In the genomic region with DNA sequence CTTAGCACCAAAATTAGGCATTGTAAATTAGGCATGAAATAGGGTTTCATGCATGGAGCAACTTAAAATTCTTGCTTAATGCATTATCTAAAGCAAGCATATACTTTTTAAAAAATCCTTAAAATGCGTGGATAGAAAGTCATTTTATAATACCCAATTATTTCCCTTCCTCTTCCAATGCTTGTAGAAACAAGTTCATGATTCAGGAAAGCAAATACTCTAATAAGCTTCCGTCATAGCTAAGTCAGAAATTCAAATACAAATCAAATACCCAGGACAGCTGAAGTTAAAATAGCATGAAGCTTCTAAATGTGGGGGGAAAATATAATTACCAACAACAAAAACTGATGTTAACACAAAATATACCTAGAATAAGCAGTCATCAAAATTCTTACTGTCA, we compare ENCODE assay signal across 30 cellular contexts.
A peak's percentile ranks its signal among the peaks of the same experiment; 100 is the strongest.
DNase-seq lines count a peak whose midpoint lies in the region; ATAC-seq and TF ChIP-seq lines count a peak whose summit lies in the region.
"Had no signal": no experiment of that assay in that cellular context is flagged by ENCODE, and none has a peak within 500 bp of the region (broad histone marks: within the 10 kb centered on the region; RNA-seq: fewer than 3 reads in every experiment).

No MANE protein-coding gene starts in this region.

- H3K27me3 ChIP-seq in left ventricle myocardium inferior (ENCODE audit: low read depth) (no peaks in the 10 kb centered on the region), heart right ventricle (no peaks in the 10 kb centered on the region), esophagus squamous epithelium (no peaks in the 10 kb centered on the region), skeletal muscle tissue (ENCODE audit: control insufficient read depth in 3 of 3, insufficient read depth in 3 of 3, low read length in 3 of 3) (no peaks in the 10 kb centered on the region), HAP-1 (ENCODE audit: low read depth) (no peaks in the 10 kb centered on the region)
- H3K27me3 ChIP-seq: colonic mucosa, MG63, Peyer's patch, thyroid gland had no signal

- H3K36me3 ChIP-seq in left ventricle myocardium inferior (peaks cover 16% of the 10 kb centered on the region), heart right ventricle (peaks cover 0 to 24% (median 5%) of the 10 kb centered on the region in 9 donors), esophagus squamous epithelium (peaks cover 0 to 6% (median 0%) of the 10 kb centered on the region in 3 donors), skeletal muscle tissue (ENCODE audit: control insufficient read depth in 3 of 3, insufficient read depth in 3 of 3, low read length in 3 of 3) (peaks cover 0 to 3% (median 0%) of the 10 kb centered on the region in 3 donors), HAP-1 (replicated peaks) (no peaks in the 10 kb centered on the region)
- H3K36me3 ChIP-seq: colonic mucosa, MG63, Peyer's patch had no signal

- 86% methylated on average over 2 of the region's 2 CpGs for WGBS in heart right ventricle, 2 donors
- WGBS in esophagus squamous epithelium, 2 donors, result 60 to 63% methylated on average over 2 of the region's 2 CpGs

- no peak for ATAC-seq in heart right ventricle
- ATAC-seq: activated CD4-positive, CD25-positive, alpha-beta regulatory T cell treated with anti-CD3 and anti-CD28 coated beads, Interleukin-2, amount 50 U/mL, for 24 hours; HCT116; mucosa of descending colon; stimulated activated naive CD8-positive, alpha-beta T cell treated with anti-CD3 and anti-CD28 coated beads, Interleukin-15, Interleukin-2, amounts not matched to agents 100 U/mL and 50 U/mL, for 24 hours had no signal

- peaks cover 88% of the 10 kb centered on the region for H3K4me1 ChIP-seq in left ventricle myocardium inferior
- peaks cover 8 to 90% (median 70%) of the 10 kb centered on the region in 9 donors for H3K4me1 ChIP-seq in heart right ventricle
- peaks cover 6 to 56% (median 24%) of the 10 kb centered on the region in 3 donors for H3K4me1 ChIP-seq in esophagus squamous epithelium
- H3K4me1 ChIP-seq in skeletal muscle tissue (ENCODE audit: control insufficient read depth in 3 of 3, insufficient read depth in 3 of 3, low read length in 3 of 3), result peaks cover 17 to 33% (median 27%) of the 10 kb centered on the region in 3 donors
- no peaks in the 10 kb centered on the region for H3K4me1 ChIP-seq in HAP-1
- H3K4me1 ChIP-seq: colonic mucosa had no signal

- H3K4me3 ChIP-seq in left ventricle myocardium inferior, result no peak overlapping the region
- H3K4me3 ChIP-seq in heart right ventricle, result no peak overlapping the region
- no peak overlapping the region for H3K4me3 ChIP-seq in esophagus squamous epithelium
- H3K4me3 ChIP-seq in skeletal muscle tissue (ENCODE audit: low read length in 3 of 3), result no peak overlapping the region
- H3K4me3 ChIP-seq in HAP-1, result no peak overlapping the region
- no peak overlapping the region for H3K4me3 ChIP-seq in foreskin fibroblast (ENCODE audit: low read depth in 1 of 2, low read length in 2 of 2)
- H3K4me3 ChIP-seq: colonic mucosa, MG63, mucosa of descending colon, Peyer's patch, skin epidermis, thyroid gland had no signal

- TF ChIP-seq POLR2A in esophagus squamous epithelium (IDR thresholded peaks at IDR 0.05), result no peak

- H3K27ac ChIP-seq in left ventricle myocardium inferior (replicated peaks) (peak overlapping the region; percentile 66), heart right ventricle (peak overlapping the region in 5 of 10 donors; percentile 28 to 81 (median 52)), esophagus squamous epithelium (peak overlapping the region in 3 of 4 donors; percentile 56 to 69 (median 69)), skeletal muscle tissue (ENCODE audit: low read depth, low read length) (peak overlapping the region; percentile 69)
- H3K27ac ChIP-seq: colonic mucosa, KMS-11 had no signal

- TF ChIP-seq CTCF in left ventricle myocardium inferior (IDR thresholded peaks at IDR 0.05; ENCODE audit: borderline replicate concordance) (no peak), heart right ventricle (IDR thresholded peaks at IDR 0.05) (no peak), esophagus squamous epithelium (IDR thresholded peaks at IDR 0.05) (no peak), foreskin fibroblast (IDR thresholded peaks at IDR 0.05; ENCODE audit: low read depth, low read length) (no peak)

- H3K9me3 ChIP-seq in left ventricle myocardium inferior (replicated peaks) (no peaks in the 10 kb centered on the region), heart right ventricle (no peaks in the 10 kb centered on the region), esophagus squamous epithelium (no peaks in the 10 kb centered on the region), skeletal muscle tissue (ENCODE audit: control insufficient read depth in 3 of 3, low read length in 3 of 3) (no peaks in the 10 kb centered on the region), HAP-1 (no peaks in the 10 kb centered on the region)
- H3K9me3 ChIP-seq: colonic mucosa, MG63, mucosa of descending colon, Peyer's patch, thyroid gland had no signal

- DNase-seq in left ventricle myocardium inferior, result no peak
- no peak for DNase-seq in heart right ventricle
- DNase-seq in esophagus squamous epithelium (lab: John Stamatoyannopoulos, UW), result no peak
- no peak for DNase-seq in HAP-1 (ENCODE audit: low spot score in 2 of 2)
- DNase-seq in HuH-7.5 (ENCODE audit: low spot score), result no peak
- no peak for DNase-seq in COR-L47 (lab: John Stamatoyannopoulos, UW)
- DNase-seq in foreskin fibroblast, result no peak
- DNase-seq: 8988T; activated CD4-positive, alpha-beta T cell treated with anti-CD3 and anti-CD28 coated beads, Interleukin-2, amount 50 U/mL, for 48 hours; activated naive CD4-positive, alpha-beta T cell treated with Interleukin-2 at 50 U/mL for 16 hours; activated T-cell treated with anti-CD3 and anti-CD28 coated beads, Interleukin-2, amount 50 U/mL, for 48 hours; CD4-positive, CD25-positive, alpha-beta regulatory T cell; colonic mucosa; DMS79 treated with DMSO at 0.1 percent for 48 hours; effector memory CD4-positive, alpha-beta T cell; GF-D8; hippocampal formation; MG63; mucosa of descending colon; NCI-H2029; NCI-H2227 treated with DMSO at 0.1 percent for 48 hours; Peyer's patch; SHP77 treated with DMSO at 0.1 percent for 48 hours; stimulated activated naive CD8-positive, alpha-beta T cell treated with anti-CD3 and anti-CD28 coated beads, Interleukin-15, Interleukin-2, amounts not matched to agents 100 U/mL and 50 U/mL, for 24 hours; thyroid gland had no signal

- in situ Hi-C loops in HAP-1 (cut with MboI; ENCODE audit: low sequenced_read_pairs), result no loop called here

- H3K9ac ChIP-seq in skeletal muscle tissue (ENCODE audit: low read depth in 1 of 3, low read length in 3 of 3), result no peak overlapping the region
- H3K9ac ChIP-seq: KMS-11 had no signal

- intact Hi-C loops in left ventricle myocardium inferior (cut with micrococcal nuclease), result no loop called here
- intact Hi-C loops in heart right ventricle (cut with DNase I), result no loop called here
- intact Hi-C loops in esophagus squamous epithelium (cut with DNase I), result no loop called here
